In genomic region chr12:39692258-39692853, GRCh38 we compare ENCODE assay signal across 8 cellular contexts.
DNase-seq lines count a peak whose midpoint lies in the region; ATAC-seq and TF ChIP-seq lines count a peak whose summit lies in the region.
"Had no signal": no experiment of that assay in that cellular context is flagged by ENCODE, and none has a peak within 500 bp of the region (broad histone marks: within the 10 kb centered on the region; RNA-seq: fewer than 3 reads in every experiment).

No MANE protein-coding gene starts in this region.

- H3K27ac ChIP-seq in IMR-90 (ENCODE audit: insufficient read depth, low read length): no peak overlapping the region
- H3K27ac ChIP-seq in mammary epithelial cell (ENCODE audit: insufficient read depth, low read depth, low read length): no peak overlapping the region
- H3K27ac ChIP-seq in parathyroid adenoma: no peak overlapping the region
- no peak overlapping the region for H3K27ac ChIP-seq in testis

- no peaks in the 10 kb centered on the region for H3K79me1 ChIP-seq in IMR-90 (ENCODE audit: low read depth in 1 of 2, low read length in 2 of 2)

- no peaks in the 10 kb centered on the region for H3K9me3 Mint-ChIP-seq in activated CD4-positive, alpha-beta T cell treated with anti-CD3 and anti-CD28 coated beads, Interleukin-2, amount 10 ng/mL, durations not matched to agents 24 days and 14 days

- H2BK120ac ChIP-seq in IMR-90 (ENCODE audit: low read depth, low read length): no peak overlapping the region

- H3K9me3 ChIP-seq in IMR-90 (ENCODE audit: control insufficient read depth, insufficient read depth, low read length) (peaks cover 9% of the 10 kb centered on the region), mammary epithelial cell (replicated peaks; ENCODE audit: insufficient read depth, low read length) (no peaks in the 10 kb centered on the region), parathyroid adenoma (ENCODE audit: control insufficient read depth, low read length) (no peaks in the 10 kb centered on the region), testis (no peaks in the 10 kb centered on the region)

- dilution Hi-C loops in IMR-90 (cut with HindIII; ENCODE audit: low sequenced_read_pairs, unreplicated experiment): no loop called here
- dilution Hi-C loops in mammary epithelial cell (cut with HindIII; ENCODE audit: low sequenced_read_pairs): no loop called here

- TF ChIP-seq POLR2A in IMR-90 (IDR thresholded peaks at IDR 0.05; ENCODE audit: low read depth, low read length) (no peak), testis (IDR thresholded peaks at IDR 0.05) (no peak)

- CTCF ChIA-PET in IMR-90 (lab: Yijun Ruan, JAX): no interaction called here
- CTCF ChIA-PET in mammary epithelial cell (lab: Charles Lee; ENCODE audit: low non-redundant PET): interaction anchor here (0.6 to 0.9 kb wide), 2 partner anchors 72 to 327 kb away, joined by 3 to 4 read pairs; no protein-coding TSS in a partner anchor

- POLR2A ChIA-PET in IMR-90 (lab: Charles Lee; ENCODE audit: unreplicated experiment): no interaction called here

- H4K8ac ChIP-seq in IMR-90 (ENCODE audit: low read depth in 2 of 2, low read length in 2 of 2): no peak overlapping the region

- H3K27me3 Mint-ChIP-seq in activated CD4-positive, alpha-beta T cell treated with anti-CD3 and anti-CD28 coated beads, Interleukin-2, amount 10 ng/mL, durations not matched to agents 24 days and 14 days: peaks cover 7% of the 10 kb centered on the region
- H3K27me3 Mint-ChIP-seq: activated CD8-positive, alpha-beta memory T cell treated with anti-CD3 and anti-CD28 coated beads, Interleukin-2, amount 10 ng/mL, durations not matched to agents 7 days and 5 days had no signal

- H2BK20ac ChIP-seq in IMR-90 (ENCODE audit: low read depth, low read length): no peak overlapping the region

- no peaks in the 10 kb centered on the region for H3K36me3 Mint-ChIP-seq in activated CD4-positive, alpha-beta T cell treated with anti-CD3 and anti-CD28 coated beads, Interleukin-2, amount 10 ng/mL, durations not matched to agents 24 days and 14 days (ENCODE audit: low read depth)
- H3K36me3 Mint-ChIP-seq: activated CD8-positive, alpha-beta memory T cell treated with anti-CD3 and anti-CD28 coated beads, Interleukin-2, amount 10 ng/mL, durations not matched to agents 7 days and 5 days had no signal

- no peaks in the 10 kb centered on the region for H3K27me3 ChIP-seq in IMR-90 (ENCODE audit: control insufficient read depth, insufficient read depth, low read length)
- no peaks in the 10 kb centered on the region for H3K27me3 ChIP-seq in mammary epithelial cell (ENCODE audit: insufficient read depth, low read length)
- no peaks in the 10 kb centered on the region for H3K27me3 ChIP-seq in parathyroid adenoma (ENCODE audit: control insufficient read depth, insufficient read depth, low read length)
- no peaks in the 10 kb centered on the region for H3K27me3 ChIP-seq in testis

- H3K4me1 ChIP-seq in IMR-90 (ENCODE audit: control insufficient read depth, insufficient read depth, low read length) (no peaks in the 10 kb centered on the region), mammary epithelial cell (ENCODE audit: insufficient read depth, low read length) (no peaks in the 10 kb centered on the region), parathyroid adenoma (no peaks in the 10 kb centered on the region), testis (no peaks in the 10 kb centered on the region)

- no peaks in the 10 kb centered on the region for H3K36me3 ChIP-seq in IMR-90 (ENCODE audit: control insufficient read depth, insufficient read depth, low read length)
- H3K36me3 ChIP-seq in mammary epithelial cell (ENCODE audit: insufficient read depth, low read length): no peaks in the 10 kb centered on the region
- no peaks in the 10 kb centered on the region for H3K36me3 ChIP-seq in parathyroid adenoma (ENCODE audit: control insufficient read depth, insufficient read depth, low read length)
- H3K36me3 ChIP-seq in testis (ENCODE audit: low read depth, missing control alignments): no peaks in the 10 kb centered on the region

- H3K79me2 ChIP-seq in mammary epithelial cell (ENCODE audit: insufficient read depth, low read length) (no peaks in the 10 kb centered on the region), parathyroid adenoma (no peaks in the 10 kb centered on the region)

- H4K91ac ChIP-seq in IMR-90 (ENCODE audit: insufficient read depth, low read depth, low read length): no peak overlapping the region

- no peak overlapping the region for H2AK9ac ChIP-seq in IMR-90 (replicated peaks; ENCODE audit: low read depth, low read length, poor library complexity)

- H2BK15ac ChIP-seq in IMR-90 (ENCODE audit: low read depth, low read length): no peak overlapping the region

- no CpG with 5 or more reads among the region's 1 CpG for WGBS in IMR-90 (ENCODE audit: extremely low coverage in 2 of 2, insufficient read length in 1 of 2), 2 experiments
- 68% methylated on average over 1 of the region's 1 CpG for whole genome bisulfite sequencing in mammary epithelial cell (ENCODE audit: low coverage, missing lambda C conversion rate)
- 65 to 70% methylated on average over 1 of the region's 1 CpG for WGBS in testis, 2 donors

- no peak for TF ChIP-seq RAD21 in IMR-90 (IDR thresholded peaks at IDR 0.05; ENCODE audit: low read length)

- H3K9ac ChIP-seq in IMR-90 (ENCODE audit: low read depth, low read length) (no peak overlapping the region), mammary epithelial cell (ENCODE audit: insufficient read depth, low read length) (no peak overlapping the region), parathyroid adenoma (no peak overlapping the region)

- no peak overlapping the region for H3K4me3 Mint-ChIP-seq in activated CD4-positive, alpha-beta T cell treated with anti-CD3 and anti-CD28 coated beads, Interleukin-2, amount 10 ng/mL, durations not matched to agents 24 days and 14 days
- H3K4me3 Mint-ChIP-seq: activated CD8-positive, alpha-beta memory T cell treated with anti-CD3 and anti-CD28 coated beads, Interleukin-2, amount 10 ng/mL, durations not matched to agents 7 days and 5 days had no signal

- H3K27ac Mint-ChIP-seq in activated CD4-positive, alpha-beta T cell treated with anti-CD3 and anti-CD28 coated beads, Interleukin-2, amount 10 ng/mL, durations not matched to agents 24 days and 14 days: no peak overlapping the region
- H3K27ac Mint-ChIP-seq: activated CD8-positive, alpha-beta memory T cell treated with anti-CD3 and anti-CD28 coated beads, Interleukin-2, amount 10 ng/mL, durations not matched to agents 7 days and 5 days had no signal

- ATAC-seq in IMR-90 (ENCODE audit: low read depth) (no peak), HG03196 (IDR thresholded peaks at IDR 0.05; ENCODE audit: unreplicated experiment) (no peak)
- ATAC-seq: activated CD8-positive, alpha-beta memory T cell treated with anti-CD3 and anti-CD28 coated beads, Interleukin-2, amount 10 ng/mL, durations not matched to agents 7 days and 5 days had no signal

- DNase-seq in IMR-90 (no peak), mammary epithelial cell (no peak), testis (no peak)
- no peak for DNase-seq in activated CD4-positive, alpha-beta T cell treated with anti-CD3 and anti-CD28 coated beads, Interleukin-2, amount 10 ng/mL, durations not matched to agents 24 days and 14 days
- DNase-seq: activated CD8-positive, alpha-beta memory T cell treated with anti-CD3 and anti-CD28 coated beads, Interleukin-2, amount 10 ng/mL, durations not matched to agents 7 days and 5 days had no signal

- intact Hi-C loops in IMR-90 (cut with micrococcal nuclease): loop anchor here (5.0 kb wide), 1 partner anchor 375 kb away; no protein-coding TSS in a partner anchor
- intact Hi-C loops in mammary epithelial cell (cut with micrococcal nuclease): loop anchor here (2.0 to 10.0 kb wide), 3 partner anchors 106 to 325 kb away; partner anchors contain the start of gene KIF21A
- intact Hi-C loops in activated CD4-positive, alpha-beta T cell treated with anti-CD3 and anti-CD28 coated beads, Interleukin-2, amount 10 ng/mL, durations not matched to agents 24 days and 14 days (cut with micrococcal nuclease): loop anchor here (1.0 to 10.0 kb wide), 2 partner anchors 105 to 228 kb away; no protein-coding TSS in a partner anchor
- intact Hi-C loops in testis (cut with DNase I; ENCODE audit: low total_unique reads): no loop called here

- H2AK5ac ChIP-seq in IMR-90 (ENCODE audit: low read depth, low read length): no peak overlapping the region

- no peak overlapping the region for H3K4me3 ChIP-seq in IMR-90 (ENCODE audit: insufficient read depth, low read depth, low read length)
- no peak overlapping the region for H3K4me3 ChIP-seq in mammary epithelial cell (replicated peaks in 1 of 3; ENCODE audit: insufficient read depth in 1 of 3, low read depth in 2 of 3, low read length in 3 of 3)
- H3K4me3 ChIP-seq in parathyroid adenoma (ENCODE audit: low read depth, low read length): no peak overlapping the region
- no peak overlapping the region for H3K4me3 ChIP-seq in testis

- H3K18ac ChIP-seq in IMR-90 (ENCODE audit: low read depth, low read length): no peak overlapping the region

- no peak overlapping the region for H4K5ac ChIP-seq in IMR-90 (ENCODE audit: low read depth, low read length)

- TF ChIP-seq CTCF in GM12872 (IDR thresholded peaks at IDR 0.05; ENCODE audit: insufficient read depth, low read depth, low read length): peak; percentile 14; the same call in 1 of the 3 replicates
- 0 out of 2 replicates have a peak, but pooled peaks have one; percentile 17 for TF ChIP-seq CTCF in IMR-90 (conservative IDR thresholded peaks at IDR 0.05; ENCODE audit: low read depth, low read length)
- peak; percentile 28 to 34 for TF ChIP-seq CTCF in mammary epithelial cell (conservative IDR thresholded peaks at IDR 0.05 in 1 of 2, IDR thresholded peaks at IDR 0.05 in 1 of 2; ENCODE audit: extremely low read depth in 1 of 2, insufficient read depth in 1 of 2, low read depth in 1 of 2, low read length in 2 of 2)
- TF ChIP-seq CTCF in parathyroid adenoma (IDR thresholded peaks at IDR 0.05): peak; percentile 23
- peak in 1 of 3 experiments; percentile 51 for TF ChIP-seq CTCF in testis (IDR thresholded peaks at IDR 0.05)

- H4K20me1 ChIP-seq in IMR-90 (ENCODE audit: insufficient read depth, low read length) (no peaks in the 10 kb centered on the region), mammary epithelial cell (ENCODE audit: insufficient read depth, low read length) (no peaks in the 10 kb centered on the region)

- H3K4me1 Mint-ChIP-seq in activated CD4-positive, alpha-beta T cell treated with anti-CD3 and anti-CD28 coated beads, Interleukin-2, amount 10 ng/mL, durations not matched to agents 24 days and 14 days: peaks cover 1% of the 10 kb centered on the region

- no peak overlapping the region for H3K56ac ChIP-seq in IMR-90 (ENCODE audit: extremely low read depth, insufficient read depth, low read length)

- H3K9me1 ChIP-seq in IMR-90 (ENCODE audit: insufficient read depth, low read length): no peaks in the 10 kb centered on the region

- no peak overlapping the region for H3K23ac ChIP-seq in IMR-90 (ENCODE audit: low read depth, low read length)

- no peak overlapping the region for H3K14ac ChIP-seq in IMR-90 (replicated peaks; ENCODE audit: low read depth, low read length)

- in situ Hi-C loops in IMR-90 (cut with MboI; ENCODE audit: low sequenced_read_pairs): no loop called here
- in situ Hi-C loops in mammary epithelial cell (cut with MboI; ENCODE audit: low sequenced_read_pairs in 2 of 2): no loop called here

- H3K4me2 ChIP-seq in IMR-90 (ENCODE audit: low read depth, low read length): no peak overlapping the region
- no peak overlapping the region for H3K4me2 ChIP-seq in mammary epithelial cell (ENCODE audit: insufficient read depth, low read depth, low read length)
- H3K4me2 ChIP-seq in parathyroid adenoma (ENCODE audit: low read length): no peak overlapping the region

- BruUV-seq in IMR-90 (replicated peaks; lab: Mats Ljungman, UMichigan) (no TSS peak), mammary epithelial cell (replicated peaks; lab: Mats Ljungman, UMichigan) (no TSS peak)

- H2AFZ ChIP-seq in IMR-90 (replicated peaks; ENCODE audit: low read length, poor library complexity) (no peak overlapping the region), mammary epithelial cell (ENCODE audit: low read depth, low read length) (no peak overlapping the region), parathyroid adenoma (no peak overlapping the region)

- H2BK5ac ChIP-seq in IMR-90 (ENCODE audit: low read depth, low read length, poor library complexity, severe bottlenecking): no peak overlapping the region

- H3K4ac ChIP-seq in IMR-90 (ENCODE audit: low read depth, low read length): no peak overlapping the region
